In the genomic region with DNA sequence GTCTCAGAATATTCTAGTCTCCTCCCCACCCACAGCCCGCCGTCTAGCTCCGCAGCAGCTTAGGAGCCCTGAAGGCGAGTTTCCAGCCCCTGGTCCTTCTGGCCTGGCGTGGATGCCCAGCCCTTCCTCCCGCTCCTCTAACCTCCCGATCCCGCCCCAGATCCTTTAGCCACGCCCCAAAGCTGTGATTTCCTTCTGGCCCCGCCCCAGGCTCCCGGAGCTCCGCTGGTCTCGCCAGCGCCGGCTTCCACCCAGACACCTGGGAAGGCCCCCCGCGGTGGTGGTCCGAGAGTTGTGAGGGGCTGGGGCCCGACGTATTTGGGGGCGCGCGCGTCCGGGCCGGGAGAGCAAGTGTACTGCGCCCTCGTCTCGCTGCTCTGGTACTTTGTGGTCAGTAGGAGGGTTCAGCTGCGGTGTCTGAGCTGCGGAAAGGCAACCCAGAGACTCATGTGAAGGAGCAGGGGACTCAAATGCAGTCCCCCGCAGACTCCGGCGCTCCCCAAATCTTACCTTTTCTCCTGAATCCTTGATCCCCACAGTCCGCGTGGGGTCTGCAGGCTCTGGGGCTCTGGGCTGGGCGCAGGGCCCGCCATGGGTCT, we compare ENCODE assay signal across 8 cellular contexts. TPM values are rescaled to one million over a fixed set of nuclear protein-coding genes. Genes with fewer than 3 reads are reported as not detected.
A peak's percentile ranks its signal among the peaks of the same experiment; 100 is the strongest.
DNase-seq lines count a peak whose midpoint lies in the region; ATAC-seq and TF ChIP-seq lines count a peak whose summit lies in the region.

CGB7 (minus strand) TSS at position 114 of the 599 bp plus-strand sequence. CDS start 2,374 bp downstream, outside the sequence.

- H3K27ac ChIP-seq in CD8-positive, alpha-beta T cell (ENCODE audit: low read depth, low read length) = no peak within 1 kb of the TSS
- H3K27ac ChIP-seq in foreskin keratinocyte (no peak within 1 kb of the TSS), neural cell (ENCODE audit: low read length) (no peak within 1 kb of the TSS)

- no peaks in the 10 kb centered on the region for H3K36me3 ChIP-seq in CD8-positive, alpha-beta T cell (ENCODE audit: insufficient read depth, low read length)
- H3K36me3 ChIP-seq in neural cell (ENCODE audit: insufficient read depth, low read length) = no peaks in the 10 kb centered on the region

- no peak for TF ChIP-seq CTCF in CD8-positive, alpha-beta T cell (IDR thresholded peaks at IDR 0.05)
- TF ChIP-seq CTCF in foreskin keratinocyte (conservative IDR thresholded peaks at IDR 0.05) (no peak), neural cell (IDR thresholded peaks at IDR 0.05; ENCODE audit: poor library complexity, severe bottlenecking) (no peak)

- peak; percentile 22 for ATAC-seq in CD8-positive, alpha-beta T cell
- ATAC-seq in activated T-cell treated with anti-CD3 and anti-CD28 coated beads, Interleukin-2, amount 50 U/mL, for 72 hours (replicated peaks in 1 of 2) = peak; percentile 41 to 45
- ATAC-seq in foreskin keratinocyte = peak; percentile 53

- intact Hi-C loops in CD8-positive, alpha-beta T cell (cut with DNase I, micrococcal nuclease) = no loop called here

- H3K9ac ChIP-seq in neural cell (ENCODE audit: low read length) = no peak within 1 kb of the TSS

- H3K79me2 ChIP-seq in neural cell (replicated peaks; ENCODE audit: insufficient read depth, low read length) = no peaks in the 10 kb centered on the region

- peak within 1 kb of the TSS; percentile 85 for H3K4me3 Mint-ChIP-seq in CD8-positive, alpha-beta T cell
- H3K4me3 Mint-ChIP-seq in activated T-cell treated with anti-CD3 and anti-CD28 coated beads, Interleukin-2, amount 50 U/mL, for 72 hours = peak within 1 kb of the TSS; percentile 85 to 91

- TF ChIP-seq EP300 in neural cell (conservative IDR thresholded peaks at IDR 0.05; ENCODE audit: poor library complexity, severe bottlenecking) = no peak

- CTCF ChIA-PET in CD8-positive, alpha-beta T cell (lab: Charles Lee) = interaction anchor here (1.1 to 5.4 kb wide), 3 partner anchors 40 to 58 kb away, joined by 3 to 13 read pairs (median 5); no protein-coding TSS in a partner anchor

- no peak within 1 kb of the TSS for H3K4me2 ChIP-seq in neural cell (ENCODE audit: low read length)

- no peaks in the 10 kb centered on the region for H3K27me3 ChIP-seq in CD8-positive, alpha-beta T cell (ENCODE audit: insufficient read depth, low read length)
- H3K27me3 ChIP-seq in foreskin keratinocyte (no peaks in the 10 kb centered on the region), neural cell (ENCODE audit: insufficient read depth, low read depth, low read length) (peaks cover 32% of the 10 kb centered on the region)

- no peaks in the 10 kb centered on the region for H3K9me3 ChIP-seq in CD8-positive, alpha-beta T cell (ENCODE audit: low read length)
- no peaks in the 10 kb centered on the region for H3K9me3 ChIP-seq in neural cell (ENCODE audit: low read length)

- H3K4me1 Mint-ChIP-seq in CD8-positive, alpha-beta T cell (ENCODE audit: low read depth) = peaks cover 19% of the 10 kb centered on the region
- H3K4me1 Mint-ChIP-seq in activated T-cell treated with anti-CD3 and anti-CD28 coated beads, Interleukin-2, amount 50 U/mL, for 72 hours (ENCODE audit: low read depth) = peaks cover 25% of the 10 kb centered on the region

- peak in 3 of 7 experiments; percentile 23 to 42 (median 39) for DNase-seq in CD8-positive, alpha-beta T cell
- DNase-seq in NCI-H128 (lab: John Stamatoyannopoulos, UW; ENCODE audit: unreplicated experiment) = peak; percentile 45
- peak; percentile 39 to 40 for DNase-seq in activated T-cell treated with anti-CD3 and anti-CD28 coated beads, Interleukin-2, amount 50 U/mL, for 72 hours
- peak in 1 of 2 donors; percentile 62 for DNase-seq in foreskin keratinocyte
- DNase-seq in NCI-H2081 treated with DMSO at 0.1 percent for 48 hours (lab: John Stamatoyannopoulos, UW) = no peak
- no peak for DNase-seq in 8988T
- no peak for DNase-seq in GM19240 (ENCODE audit: insufficient read length, low spot score)

- peak within 1 kb of the TSS; percentile 67 for H3K4me3 ChIP-seq in CD8-positive, alpha-beta T cell (ENCODE audit: low read depth, low read length)
- H3K4me3 ChIP-seq in neural cell (ENCODE audit: low read length) = peak within 1 kb of the TSS; percentile 58

- no peaks in the 10 kb centered on the region for H4K20me1 ChIP-seq in neural cell (ENCODE audit: insufficient read depth)

- peaks cover 35% of the 10 kb centered on the region for H3K27me3 Mint-ChIP-seq in CD8-positive, alpha-beta T cell (ENCODE audit: low read depth)
- peaks cover 54% of the 10 kb centered on the region for H3K27me3 Mint-ChIP-seq in activated T-cell treated with anti-CD3 and anti-CD28 coated beads, Interleukin-2, amount 50 U/mL, for 72 hours (ENCODE audit: low read depth)

- no peaks in the 10 kb centered on the region for H3F3A ChIP-seq in neural cell (ENCODE audit: insufficient read depth, low read length, poor library complexity, severe bottlenecking)

- POLR2A ChIA-PET in CD8-positive, alpha-beta T cell (lab: Charles Lee) = no interaction called here

- no peaks in the 10 kb centered on the region for H3K9me3 Mint-ChIP-seq in CD8-positive, alpha-beta T cell
- H3K9me3 Mint-ChIP-seq in activated T-cell treated with anti-CD3 and anti-CD28 coated beads, Interleukin-2, amount 50 U/mL, for 72 hours = no peaks in the 10 kb centered on the region

- peaks cover 17% of the 10 kb centered on the region for H3K4me1 ChIP-seq in CD8-positive, alpha-beta T cell (ENCODE audit: insufficient read depth, low read length)
- H3K4me1 ChIP-seq in foreskin keratinocyte = peaks cover 6% of the 10 kb centered on the region

- no peak for TF ChIP-seq RAD21 in neural cell (conservative IDR thresholded peaks at IDR 0.05)

- no peaks in the 10 kb centered on the region for H3K9me2 ChIP-seq in neural cell (ENCODE audit: insufficient read depth, low read length)

- H3K27ac Mint-ChIP-seq in CD8-positive, alpha-beta T cell = no peak within 1 kb of the TSS
- H3K27ac Mint-ChIP-seq in activated T-cell treated with anti-CD3 and anti-CD28 coated beads, Interleukin-2, amount 50 U/mL, for 72 hours = no peak within 1 kb of the TSS

- H2AFZ ChIP-seq in neural cell (ENCODE audit: low read depth, low read length) = no peak within 1 kb of the TSS

- no peaks in the 10 kb centered on the region for H3K36me3 Mint-ChIP-seq in CD8-positive, alpha-beta T cell
- no peaks in the 10 kb centered on the region for H3K36me3 Mint-ChIP-seq in activated T-cell treated with anti-CD3 and anti-CD28 coated beads, Interleukin-2, amount 50 U/mL, for 72 hours (ENCODE audit: insufficient read depth in 2 of 2)

TF ChIP-seq in neural cell, 6 proteins besides CTCF, POLR2A, EP300 and RAD21:
- no peak for TF ChIP-seq SMC3 (conservative IDR thresholded peaks at IDR 0.05; ENCODE audit: poor library complexity)
- TF ChIP-seq POLR2AphosphoS5 (IDR thresholded peaks at IDR 0.05) = no peak
- no peak for TF ChIP-seq REST (IDR thresholded peaks at IDR 0.05; ENCODE audit: borderline replicate concordance)
- no peak for TF ChIP-seq MXI1 (conservative IDR thresholded peaks at IDR 0.05; ENCODE audit: poor library complexity, severe bottlenecking)
- TF ChIP-seq TAF1 (IDR thresholded peaks at IDR 0.05; ENCODE audit: low read depth) = no peak
- no peak for TF ChIP-seq EZH2 (IDR thresholded peaks at IDR 0.05; ENCODE audit: borderline replicate concordance, insufficient read depth, low read length, poor library complexity, severe bottlenecking)

RNA-seq across cellular contexts. Expression of gene CGB7, which starts in this region (rescaled TPM):
- total RNA-seq in CD8-positive, alpha-beta T cell = not detected
- total RNA-seq in activated T-cell treated with anti-CD3 and anti-CD28 coated beads, Interleukin-2, amount 50 U/mL, for 72 hours = not detected
- total RNA-seq in foreskin keratinocyte = 1.1 and 1.8 TPM in 2 replicates
- polyA plus RNA-seq in foreskin keratinocyte (2.0 and 2.5 TPM in 2 replicates), neural cell (not detected in 2 replicates)
- not detected in 2 replicates for polyA minus RNA-seq in neural cell

Comparison
In these comparisons a context has a peak if more than half of its experiments do, and no peak if none do; other contexts are left out.
1. Peak in ATAC-seq and H3K4me3 ChIP-seq in CD8-positive, alpha-beta T cell; RNA of the gene not detected or under 1 TPM.
2. Peak in DNase-seq and ATAC-seq in activated T-cell treated with anti-CD3 and anti-CD28 coated beads, Interleukin-2, amount 50 U/mL, for 72 hours; RNA of the gene not detected or under 1 TPM.